ENCODE assay signal across 2 cellular contexts in the genomic region with DNA sequence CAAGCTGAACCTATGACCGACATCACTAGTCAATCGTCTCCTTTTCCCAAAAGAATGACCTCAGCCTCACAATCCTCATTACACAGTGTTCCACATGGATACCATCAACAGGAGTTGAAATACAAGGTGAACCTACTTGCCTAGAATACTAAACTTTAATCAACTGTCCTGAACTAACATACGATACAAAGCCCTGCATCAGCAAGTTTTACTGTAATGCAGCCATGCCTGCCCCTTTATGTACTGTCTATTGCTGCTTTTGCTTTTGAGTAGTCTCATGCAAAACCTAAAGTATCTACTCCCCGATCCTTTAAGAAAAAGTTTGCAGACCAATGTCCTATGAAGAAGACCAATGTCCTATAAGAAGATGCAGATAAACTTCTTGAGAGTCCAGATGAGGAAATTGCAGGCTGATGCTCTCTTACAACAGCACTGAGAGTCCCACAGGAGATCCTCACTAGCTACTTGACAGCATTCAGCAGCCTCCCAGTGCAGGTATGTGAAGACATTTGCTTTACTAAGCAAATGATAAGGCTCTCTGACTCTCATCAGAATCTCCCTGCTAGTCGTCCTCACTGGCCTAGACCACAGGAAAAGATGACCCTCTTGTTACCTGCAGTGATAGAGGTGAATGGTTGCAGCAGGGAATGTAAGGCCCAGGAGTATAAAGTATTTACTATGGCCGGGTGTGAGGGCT.
TF ChIP-seq lines count a peak whose summit lies in the region.

No MANE protein-coding gene starts in this region.

TF ChIP-seq in A549, 52 proteins besides CTCF, POLR2A, EP300 and RAD21:
- TF ChIP-seq MAFK (IDR thresholded peaks at IDR 0.05; ENCODE audit: partially characterized antibody) = peak; percentile 57
- TF ChIP-seq RNF2 (IDR thresholded peaks at IDR 0.05; ENCODE audit: borderline replicate concordance, low read depth) = no peak

TF ChIP-seq in HepG2, 621 proteins besides CTCF, POLR2A, EP300 and RAD21:
- no peak for TF ChIP-seq JARID2 (CRISPR knock-in tag; IDR thresholded peaks at IDR 0.05; ENCODE audit: insufficient replicate concordance)
- TF ChIP-seq LCORL (IDR thresholded peaks at IDR 0.05) = no peak
- TF ChIP-seq LCORL (CRISPR knock-in tag; IDR thresholded peaks at IDR 0.05) = no peak
- peak; percentile 38; the same call in 1 of the 2 replicates for TF ChIP-seq MAFF (IDR thresholded peaks at IDR 0.05; ENCODE audit: low read depth, low read length)
- TF ChIP-seq, protein P1, sequence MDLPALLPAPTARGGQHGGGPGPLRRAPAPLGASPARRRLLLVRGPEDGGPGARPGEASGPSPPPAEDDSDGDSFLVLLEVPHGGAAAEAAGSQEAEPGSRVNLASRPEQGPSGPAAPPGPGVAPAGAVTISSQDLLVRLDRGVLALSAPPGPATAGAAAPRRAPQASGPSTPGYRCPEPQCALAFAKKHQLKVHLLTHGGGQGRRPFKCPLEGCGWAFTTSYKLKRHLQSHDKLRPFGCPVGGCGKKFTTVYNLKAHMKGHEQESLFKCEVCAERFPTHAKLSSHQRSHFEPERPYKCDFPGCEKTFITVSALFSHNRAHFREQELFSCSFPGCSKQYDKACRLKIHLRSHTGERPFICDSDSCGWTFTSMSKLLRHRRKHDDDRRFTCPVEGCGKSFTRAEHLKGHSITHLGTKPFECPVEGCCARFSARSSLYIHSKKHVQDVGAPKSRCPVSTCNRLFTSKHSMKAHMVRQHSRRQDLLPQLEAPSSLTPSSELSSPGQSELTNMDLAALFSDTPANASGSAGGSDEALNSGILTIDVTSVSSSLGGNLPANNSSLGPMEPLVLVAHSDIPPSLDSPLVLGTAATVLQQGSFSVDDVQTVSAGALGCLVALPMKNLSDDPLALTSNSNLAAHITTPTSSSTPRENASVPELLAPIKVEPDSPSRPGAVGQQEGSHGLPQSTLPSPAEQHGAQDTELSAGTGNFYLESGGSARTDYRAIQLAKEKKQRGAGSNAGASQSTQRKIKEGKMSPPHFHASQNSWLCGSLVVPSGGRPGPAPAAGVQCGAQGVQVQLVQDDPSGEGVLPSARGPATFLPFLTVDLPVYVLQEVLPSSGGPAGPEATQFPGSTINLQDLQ (CRISPR knock-in tag; IDR thresholded peaks at IDR 0.05) = no peak
- no peak for TF ChIP-seq ZNF703 (CRISPR knock-in tag; IDR thresholded peaks at IDR 0.05; ENCODE audit: borderline replicate concordance)
- peak in 1 of 2 experiments; percentile 57; a peak in 3 of 4 replicates for TF ChIP-seq MAFK (conservative IDR thresholded peaks at IDR 0.05 in 1 of 2, IDR thresholded peaks at IDR 0.05 in 1 of 2; ENCODE audit: low read length in 2 of 2)
